In the genomic region with DNA sequence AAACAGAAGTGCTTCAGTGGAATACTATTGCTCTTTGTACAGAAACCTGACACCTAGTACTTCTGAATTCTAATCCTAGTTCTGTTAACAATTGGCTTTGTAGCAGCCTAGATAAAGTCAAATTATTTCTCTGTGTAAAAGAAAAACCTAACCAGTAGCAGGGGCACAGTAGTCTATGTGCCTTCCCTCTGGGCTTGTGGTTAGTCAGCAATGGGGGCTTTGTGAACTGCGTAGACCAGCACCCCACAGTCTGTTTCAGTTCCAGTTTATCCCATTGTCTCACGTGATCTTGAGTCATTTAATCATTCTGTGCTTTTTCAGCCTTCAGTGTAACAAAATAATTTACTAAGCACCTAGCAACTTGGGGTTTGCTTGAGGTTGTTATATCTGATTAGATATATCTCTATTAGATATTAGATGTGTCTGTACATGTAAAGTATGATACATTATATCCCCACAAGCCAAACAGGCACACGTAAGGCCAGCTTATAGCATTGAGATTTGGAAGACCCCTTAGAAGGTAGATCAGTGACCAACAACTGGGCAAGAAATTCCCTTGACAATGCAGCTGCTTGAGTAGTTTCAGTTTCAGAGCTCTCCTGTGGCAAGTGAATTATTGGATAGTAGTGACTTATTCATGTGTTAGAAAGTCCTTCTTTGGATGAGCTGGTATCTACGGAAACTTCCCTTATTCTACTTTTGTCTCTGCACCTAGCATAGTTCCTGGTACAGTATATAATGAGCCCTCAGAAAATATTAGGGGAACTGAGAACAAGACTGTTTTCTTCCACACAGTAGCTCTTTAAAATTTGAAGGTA, we compare ENCODE assay signal across 9 cellular contexts. TPM values are rescaled to one million over a fixed set of nuclear protein-coding genes. Genes with fewer than 3 reads are reported as not detected.
DNase-seq lines count a peak whose midpoint lies in the region; ATAC-seq, FAIRE-seq and TF ChIP-seq lines count a peak whose summit lies in the region.
"Had no signal": no experiment of that assay in that cellular context is flagged by ENCODE, and none has a peak within 500 bp of the region (broad histone marks: within the 10 kb centered on the region; RNA-seq: fewer than 3 reads in every experiment).

No MANE protein-coding gene starts in this region.

- DNase-seq in NOMO-1 treated with DMSO at 0.1 percent for 48 hours (lab: John Stamatoyannopoulos, UW; ENCODE audit: unreplicated experiment) (peak; percentile 90), nephron progenitor cell (no peak), small intestine (no peak), NCI-H1105 treated with DMSO at 0.1 percent for 48 hours (lab: John Stamatoyannopoulos, UW) (no peak), NCI-H1092 (lab: John Stamatoyannopoulos, UW) (no peak)
- no peak for DNase-seq in activated CD4-positive, CD25-positive, alpha-beta regulatory T cell (lab: John Stamatoyannopoulos, UW)
- DNase-seq: psoas muscle had no signal

- 65 to 76% (median 69%) methylated on average over 4 of the region's 4 CpGs for WGBS in small intestine, 3 donors

- peaks cover 0 to 2% of the 10 kb centered on the region in 2 donors for H3K4me1 ChIP-seq in small intestine (ENCODE audit: control insufficient read depth in 2 of 2, insufficient read depth in 1 of 2, low read depth in 1 of 2, low read length in 1 of 2)
- H3K4me1 ChIP-seq: psoas muscle had no signal

- FAIRE-seq in small intestine (lab: Jason Lieb, UNC): no peak

- peak; percentile 43 for ATAC-seq in GM19023 (IDR thresholded peaks at IDR 0.05; ENCODE audit: unreplicated experiment)
- ATAC-seq in HG02763 (IDR thresholded peaks at IDR 0.05; ENCODE audit: unreplicated experiment): peak; percentile 39
- ATAC-seq: psoas muscle had no signal

- no peaks in the 10 kb centered on the region for H3K27me3 ChIP-seq in small intestine (ENCODE audit: control insufficient read depth in 2 of 2, insufficient read depth in 2 of 2, low read length in 2 of 2)

- no peak for TF ChIP-seq CTCF in nephron progenitor cell (IDR thresholded peaks at IDR 0.05)

- no peak overlapping the region for H3K4me3 Mint-ChIP-seq in nephron progenitor cell

- H3K9me3 ChIP-seq in small intestine (ENCODE audit: control insufficient read depth, low read depth): no peaks in the 10 kb centered on the region
- H3K9me3 ChIP-seq: psoas muscle had no signal

- H3K36me3 ChIP-seq in small intestine (ENCODE audit: control insufficient read depth in 2 of 2, insufficient read depth in 2 of 2, low read length in 2 of 2): no peaks in the 10 kb centered on the region

- no peaks in the 10 kb centered on the region for H3K36me3 Mint-ChIP-seq in nephron progenitor cell (ENCODE audit: low read depth)

- peaks cover 3% of the 10 kb centered on the region for H3K27me3 Mint-ChIP-seq in nephron progenitor cell (ENCODE audit: low read depth, poor library complexity)

- no peak overlapping the region for H3K4me3 ChIP-seq in small intestine (ENCODE audit: low read depth in 1 of 2, low read length in 2 of 2)

- peak overlapping the region; percentile 89 for H3K27ac Mint-ChIP-seq in nephron progenitor cell

- peaks cover 64% of the 10 kb centered on the region for H3K4me1 Mint-ChIP-seq in nephron progenitor cell

- H3K27ac ChIP-seq in small intestine (ENCODE audit: low read depth in 1 of 2, low read length in 1 of 2): peak overlapping the region in 1 of 2 donors; percentile 27
- H3K27ac ChIP-seq: psoas muscle had no signal

- H3K9me3 Mint-ChIP-seq in nephron progenitor cell: peaks cover 21% of the 10 kb centered on the region

RNA-seq across cellular contexts. Expression of gene CCR6, which starts 27.9 kb away (rescaled TPM):
- polyA plus RNA-seq in small intestine: 1 to 10 TPM in 1 of 3 donors, under 1 TPM in 2; 0.54 to 1.2 (median 0.89) TPM
